27 cellular contexts compared by ENCODE assay signal in the genomic region with DNA sequence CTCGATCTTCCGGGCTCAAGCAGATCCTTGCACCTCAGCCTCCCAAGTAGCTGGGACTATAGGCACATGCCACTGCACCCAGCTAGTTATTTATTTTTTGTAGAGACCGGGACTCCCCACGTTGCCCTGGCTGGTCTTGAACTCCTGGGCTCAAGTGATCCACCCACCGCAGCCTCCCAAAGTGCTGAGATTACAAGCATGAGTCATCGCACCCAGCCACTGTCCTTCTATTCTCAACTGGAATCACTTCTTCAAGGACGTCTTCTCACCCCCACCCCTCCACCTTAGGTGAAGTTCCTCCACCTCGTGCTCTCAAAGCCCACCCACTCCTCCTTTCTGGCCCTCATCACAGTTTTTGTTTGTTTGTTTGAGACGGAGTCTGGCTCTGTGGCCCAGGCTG.
"Had no signal": no experiment of that assay in that cellular context is flagged by ENCODE, and none has a peak within 500 bp of the region (broad histone marks: within the 10 kb centered on the region; RNA-seq: fewer than 3 reads in every experiment).

No MANE protein-coding gene starts in this region.

- H3K4me3 Mint-ChIP-seq: activated CD4-positive, alpha-beta memory T cell treated with anti-CD3 and anti-CD28 coated beads for 36 hours; activated naive CD8-positive, alpha-beta T cell treated with anti-CD3 and anti-CD28 coated beads, Interleukin-2, amount 10 ng/mL, durations not matched to agents 7 days and 5 days; activated T-helper 1 cell treated with anti-CD3 and anti-CD28 coated beads, Interleukin-12 subunit alpha, Interleukin-12 subunit beta, Interleukin-2, Interleukin-4 antibody, amounts not matched to agents 30 ng/mL and 10 ng/mL and 1 ng/mL, durations not matched to agents 14 hours and 24 hours and 36 hours; IgD-negative memory B cell; T-cell had no signal

- H3K27me3 ChIP-seq: breast epithelium had no signal

- H3K4me1 ChIP-seq: breast epithelium had no signal

- H3K4me3 ChIP-seq: breast epithelium, SK-N-MC had no signal

- H3K27me3 Mint-ChIP-seq: activated naive CD8-positive, alpha-beta T cell treated with anti-CD3 and anti-CD28 coated beads, Interleukin-2, amount 10 ng/mL, durations not matched to agents 7 days and 5 days; IgD-negative memory B cell had no signal

- H3K9me3 Mint-ChIP-seq: activated CD4-positive, alpha-beta memory T cell treated with anti-CD3 and anti-CD28 coated beads for 36 hours; activated T-helper 1 cell treated with anti-CD3 and anti-CD28 coated beads, Interleukin-12 subunit alpha, Interleukin-12 subunit beta, Interleukin-2, Interleukin-4 antibody, amounts not matched to agents 30 ng/mL and 10 ng/mL and 1 ng/mL, durations not matched to agents 14 hours and 24 hours and 36 hours; IgD-negative memory B cell; T-cell had no signal

- H3K9me3 ChIP-seq: breast epithelium had no signal

- H3K27ac Mint-ChIP-seq: activated CD4-positive, alpha-beta memory T cell treated with anti-CD3 and anti-CD28 coated beads for 36 hours; activated naive CD8-positive, alpha-beta T cell treated with anti-CD3 and anti-CD28 coated beads, Interleukin-2, amount 10 ng/mL, durations not matched to agents 7 days and 5 days; activated T-helper 1 cell treated with anti-CD3 and anti-CD28 coated beads, Interleukin-12 subunit alpha, Interleukin-12 subunit beta, Interleukin-2, Interleukin-4 antibody, amounts not matched to agents 30 ng/mL and 10 ng/mL and 1 ng/mL, durations not matched to agents 14 hours and 24 hours and 36 hours; IgD-negative memory B cell had no signal

- H3K27ac ChIP-seq: breast epithelium, KMS-11, SK-N-MC, VCaP had no signal

- ATAC-seq: Panc1, Right ventricle myocardium inferior, T-cell had no signal

- DNase-seq: activated CD4-positive, alpha-beta memory T cell treated with anti-CD3 and anti-CD28 coated beads for 36 hours; activated CD4-positive, alpha-beta T cell treated with anti-CD3 and anti-CD28 coated beads for 4 hours; activated CD4-positive, CD25-positive, alpha-beta regulatory T cell; activated CD8-positive, alpha-beta memory T cell treated with anti-CD3 and anti-CD28 coated beads, Interleukin-2, amount 50 U/mL, for 4 hours; activated effector memory CD4-positive, alpha-beta T cell treated with anti-CD3 and anti-CD28 coated beads, Interleukin-2, amount 50 U/mL, for 16 hours; activated naive CD4-positive, alpha-beta T cell treated with Interleukin-2 at 50 U/mL for 16 hours; activated naive CD8-positive, alpha-beta T cell treated with anti-CD3 and anti-CD28 coated beads, Interleukin-2, amount 10 ng/mL, durations not matched to agents 7 days and 5 days; aorta; caudate nucleus; NCI-H1092; NCI-H1417; NCI-H1930; NCI-H2171 treated with DMSO at 0.1 percent for 48 hours; NCI-H226; NCI-H526; NCI-H82; NK-92 treated with Interleukin-12 subunit alpha and Interleukin-12 subunit beta, amount 100 ng/mL, for 24 hours; OCI-M1; T-cell had no signal

- H3K36me3 ChIP-seq: breast epithelium had no signal

- H3K36me3 Mint-ChIP-seq: activated CD4-positive, alpha-beta memory T cell treated with anti-CD3 and anti-CD28 coated beads for 36 hours; IgD-negative memory B cell; T-cell had no signal
